14 cellular contexts compared by ENCODE assay signal in genomic region chr1:12610305-12610935, GRCh38.
DNase-seq lines count a peak whose midpoint lies in the region; ATAC-seq and TF ChIP-seq lines count a peak whose summit lies in the region.
"Had no signal": no experiment of that assay in that cellular context is flagged by ENCODE, and none has a peak within 500 bp of the region (broad histone marks: within the 10 kb centered on the region; RNA-seq: fewer than 3 reads in every experiment).

No MANE protein-coding gene starts in this region.

- H3K4me3 ChIP-seq in RWPE2 (ENCODE audit: severe bottlenecking) (no peak overlapping the region), fibroblast of pulmonary artery (replicated peaks; ENCODE audit: low read depth, low read length) (no peak overlapping the region), retinal pigment epithelial cell (ENCODE audit: low read length) (peak overlapping the region; percentile 36)

- H3K9me3 ChIP-seq in RWPE2 (ENCODE audit: severe bottlenecking) = no peaks in the 10 kb centered on the region

- H3K4me1 ChIP-seq in RWPE2 (ENCODE audit: insufficient read depth, poor library complexity, severe bottlenecking) = peaks cover 15% of the 10 kb centered on the region

- TF ChIP-seq CTCF in RWPE2 (IDR thresholded peaks at IDR 0.05; ENCODE audit: poor library complexity, severe bottlenecking) (no peak), fibroblast of pulmonary artery (IDR thresholded peaks at IDR 0.05; ENCODE audit: low read length, missing control alignments) (no peak), retinal pigment epithelial cell (conservative IDR thresholded peaks at IDR 0.05; ENCODE audit: low read depth, low read length) (no peak)

- DNase-seq in EL (peak; percentile 56), RWPE2 (ENCODE audit: low spot score) (no peak), fibroblast of pulmonary artery (ENCODE audit: low read depth) (peak; percentile 52), retinal pigment epithelial cell (ENCODE audit: low read depth) (no peak), NCI-H2107 treated with DMSO at 0.1 percent for 48 hours (lab: John Stamatoyannopoulos, UW; ENCODE audit: unreplicated experiment) (no peak), NCI-H510A treated with DMSO at 0.1 percent for 48 hours (lab: John Stamatoyannopoulos, UW) (no peak), iPS-NIHi7 (ENCODE audit: extremely low spot score) (no peak)
- DNase-seq: activated gamma-delta T cell; effector CD4-positive, alpha-beta T cell; foreskin melanocyte; NCI-H1694; NCI-H446 treated with DMSO at 0.1 percent for 48 hours; OCI-M1; WERI-Rb-1 had no signal

- no peaks in the 10 kb centered on the region for H3K36me3 ChIP-seq in RWPE2 (ENCODE audit: low read depth)
- H3K36me3 ChIP-seq: WERI-Rb-1 had no signal

- peak overlapping the region; percentile 67 for H3K27ac ChIP-seq in RWPE2 (ENCODE audit: poor library complexity, severe bottlenecking)
- H3K27ac ChIP-seq: WERI-Rb-1 had no signal

- no peaks in the 10 kb centered on the region for H3K27me3 ChIP-seq in RWPE2 (ENCODE audit: insufficient read depth, poor library complexity, severe bottlenecking)

- peak; percentile 84 for ATAC-seq in RWPE2 (ENCODE audit: low read depth)

Comparison
In these comparisons a context has a peak if more than half of its experiments do, and no peak if none do; other contexts are left out.
1. DNase-seq: peak in EL (single experiment) and fibroblast of pulmonary artery (single experiment); none in RWPE2 (single experiment), retinal pigment epithelial cell (single experiment), NCI-H2107 treated with DMSO at 0.1 percent for 48 hours (single experiment), NCI-H510A treated with DMSO at 0.1 percent for 48 hours (single experiment) and iPS-NIHi7 (single experiment).